Comparison of ENCODE assay signal across 16 cellular contexts in genomic region chr18:22363867-22364463, GRCh38. TPM values are rescaled to one million over a fixed set of nuclear protein-coding genes. Genes with fewer than 3 reads are reported as not detected.
DNase-seq lines count a peak whose midpoint lies in the region; ATAC-seq, FAIRE-seq and TF ChIP-seq lines count a peak whose summit lies in the region.
"Had no signal": no experiment of that assay in that cellular context is flagged by ENCODE, and none has a peak within 500 bp of the region (broad histone marks: within the 10 kb centered on the region; RNA-seq: fewer than 3 reads in every experiment).

No MANE protein-coding gene starts in this region.

- in situ Hi-C loops in HepG2 (cut with HindIII; ENCODE audit: extremely low pct_ligation_motif_present, low pct_unique_long_range_greater_than_20kb): no loop called here

- no peak overlapping the region for H3K4me3 ChIP-seq in liver (ENCODE audit: low read depth in 1 of 3, low read length in 3 of 3)
- no peak overlapping the region for H3K4me3 ChIP-seq in HepG2 (replicated peaks in 1 of 3; ENCODE audit: insufficient read depth in 1 of 3, low read depth in 2 of 3, low read length in 3 of 3)
- H3K4me3 ChIP-seq: skin epidermis had no signal

- no TSS peak for BruUV-seq in HepG2 (replicated peaks; lab: Mats Ljungman, UMichigan)

- peaks cover 0 to 1% (median 0%) of the 10 kb centered on the region in 4 donors for H3K4me1 ChIP-seq in liver (ENCODE audit: control insufficient read depth in 4 of 4, insufficient read depth in 4 of 4, low read length in 3 of 4)
- H3K4me1 ChIP-seq in HepG2 (ENCODE audit: insufficient read depth, low read length): no peaks in the 10 kb centered on the region

- POLR2A ChIA-PET in HepG2 (lab: Yijun Ruan, JAX): no interaction called here

- no peaks in the 10 kb centered on the region for H3K36me3 Mint-ChIP-seq in central memory CD8-positive, alpha-beta T cell (ENCODE audit: insufficient read depth)
- H3K36me3 Mint-ChIP-seq in nephron progenitor cell (ENCODE audit: low read depth): no peaks in the 10 kb centered on the region
- H3K36me3 Mint-ChIP-seq: brain had no signal

- H3K36me3 ChIP-seq in liver (ENCODE audit: control insufficient read depth in 4 of 4, insufficient read depth in 3 of 4, low read depth in 1 of 4, low read length in 3 of 4) (no peaks in the 10 kb centered on the region), HepG2 (replicated peaks in 1 of 2; ENCODE audit: control insufficient read depth in 1 of 2, insufficient read depth in 2 of 2, low read length in 2 of 2) (no peaks in the 10 kb centered on the region)
- H3K36me3 ChIP-seq: WERI-Rb-1 had no signal

- CTCF ChIA-PET in HepG2 (lab: Yijun Ruan, JAX; ENCODE audit: low intra/inter-chr PET ratio, low total read pairs): no interaction called here

- no peak for DNase-seq in HepG2 (ENCODE audit: low spot score)
- no peak for DNase-seq in central memory CD8-positive, alpha-beta T cell (ENCODE audit: low spot score in 2 of 2)
- peak; percentile 18 for DNase-seq in kidney tubule cell (ENCODE audit: low spot score)
- DNase-seq in glomerular visceral epithelial cell (ENCODE audit: extremely low spot score): no peak
- DNase-seq in posterior vena cava (ENCODE audit: low spot score): no peak
- no peak for DNase-seq in NOMO-1 (lab: John Stamatoyannopoulos, UW; ENCODE audit: unreplicated experiment in 2 of 2)
- no peak for DNase-seq in nephron progenitor cell
- DNase-seq: activated T-cell treated with anti-CD3 and anti-CD28 coated beads, Interleukin-2, amount 50 U/mL, for 24 hours; midbrain; RPMI8226; WERI-Rb-1 had no signal

- no peak overlapping the region for H3K4me2 ChIP-seq in HepG2 (ENCODE audit: low read depth, low read length)

- H3K27me3 ChIP-seq in liver (ENCODE audit: control insufficient read depth in 4 of 4, insufficient read depth in 4 of 4, low read length in 3 of 4): no peaks in the 10 kb centered on the region
- no peaks in the 10 kb centered on the region; a peak in 1 of 5 replicates for H3K27me3 ChIP-seq in HepG2 (ENCODE audit: control insufficient read depth in 1 of 2, insufficient read depth in 2 of 2, low read length in 2 of 2)

- TF ChIP-seq EP300 in HepG2 (IDR thresholded peaks at IDR 0.05; ENCODE audit: low read depth in 2 of 2, low read length in 2 of 2) (no peak), HepG2 (CRISPR knock-in tag; IDR thresholded peaks at IDR 0.05; ENCODE audit: borderline replicate concordance) (no peak)

- TF ChIP-seq CTCF in liver (IDR thresholded peaks at IDR 0.05; ENCODE audit: low read depth, low read length, missing input control) (peak; percentile 52), HepG2 (CRISPR knock-in tag; IDR thresholded peaks at IDR 0.05) (no peak), nephron progenitor cell (IDR thresholded peaks at IDR 0.05) (no peak)

- H3K4me1 Mint-ChIP-seq in central memory CD8-positive, alpha-beta T cell: peaks cover 7% of the 10 kb centered on the region
- H3K4me1 Mint-ChIP-seq in nephron progenitor cell: no peaks in the 10 kb centered on the region
- H3K4me1 Mint-ChIP-seq: brain, IgD-negative memory B cell had no signal

- FAIRE-seq in HepG2 (lab: Jason Lieb, UNC): no peak

- no peak for TF ChIP-seq POLR2A in HepG2 (IDR thresholded peaks at IDR 0.05; ENCODE audit: insufficient read depth in 1 of 2, low read depth in 2 of 2, low read length in 2 of 2)

- TF ChIP-seq RAD21 in liver (IDR thresholded peaks at IDR 0.05) (peak; percentile 81 to 90), HepG2 (CRISPR knock-in tag; IDR thresholded peaks at IDR 0.05) (no peak)

- H3K9me3 ChIP-seq in liver (ENCODE audit: control insufficient read depth in 4 of 4, low read length in 3 of 4) (no peaks in the 10 kb centered on the region), HepG2 (ENCODE audit: low read length) (no peaks in the 10 kb centered on the region)

- WGBS in liver: 78% methylated on average over 1 of the region's 1 CpG
- WGBS in HepG2 (ENCODE audit: low lambda C conversion rate): 52% methylated on average over 1 of the region's 1 CpG

- no peaks in the 10 kb centered on the region for H4K20me1 ChIP-seq in HepG2 (ENCODE audit: insufficient read depth, low read length)

- H2AFZ ChIP-seq in HepG2 (ENCODE audit: low read length): no peak overlapping the region

- intact Hi-C loops in HepG2 (cut with micrococcal nuclease; ENCODE audit: unreplicated experiment): no loop called here
- intact Hi-C loops in posterior vena cava (cut with DNase I): no loop called here

- H3K27me3 Mint-ChIP-seq in central memory CD8-positive, alpha-beta T cell: no peaks in the 10 kb centered on the region
- peaks cover 28% of the 10 kb centered on the region for H3K27me3 Mint-ChIP-seq in nephron progenitor cell (ENCODE audit: low read depth, poor library complexity)
- H3K27me3 Mint-ChIP-seq: activated T-cell treated with anti-CD3 and anti-CD28 coated beads, Interleukin-2, amount 50 U/mL, for 24 hours; IgD-negative memory B cell had no signal

- no peak overlapping the region for H3K4me3 Mint-ChIP-seq in central memory CD8-positive, alpha-beta T cell
- no peak overlapping the region for H3K4me3 Mint-ChIP-seq in nephron progenitor cell
- H3K4me3 Mint-ChIP-seq: activated T-cell treated with anti-CD3 and anti-CD28 coated beads, Interleukin-2, amount 50 U/mL, for 24 hours; brain; IgD-negative memory B cell had no signal

- no peak overlapping the region for H3K27ac ChIP-seq in liver (ENCODE audit: low read depth in 1 of 2, low read length in 2 of 2)
- H3K27ac ChIP-seq in HepG2 (ENCODE audit: extremely low read length, insufficient read depth, low read length): no peak overlapping the region
- H3K27ac ChIP-seq: skin epidermis, WERI-Rb-1 had no signal

- H3K9me3 Mint-ChIP-seq in central memory CD8-positive, alpha-beta T cell: no peaks in the 10 kb centered on the region
- no peaks in the 10 kb centered on the region for H3K9me3 Mint-ChIP-seq in nephron progenitor cell
- H3K9me3 Mint-ChIP-seq: activated T-cell treated with anti-CD3 and anti-CD28 coated beads, Interleukin-2, amount 50 U/mL, for 24 hours; brain had no signal

- ATAC-seq in HepG2: no peak
- ATAC-seq in central memory CD8-positive, alpha-beta T cell (replicated peaks; ENCODE audit: extremely low read depth, poor library complexity, severe bottlenecking): peak; percentile 56

- no peaks in the 10 kb centered on the region for H3K79me2 ChIP-seq in HepG2 (ENCODE audit: insufficient read depth, low read length)

- H3K9ac ChIP-seq in liver (ENCODE audit: low read depth in 1 of 2, low read length in 2 of 2) (no peak overlapping the region), HepG2 (ENCODE audit: insufficient read depth, low read depth, low read length) (no peak overlapping the region)

- H3K27ac Mint-ChIP-seq in central memory CD8-positive, alpha-beta T cell (ENCODE audit: low read depth): no peak overlapping the region
- no peak overlapping the region for H3K27ac Mint-ChIP-seq in nephron progenitor cell
- H3K27ac Mint-ChIP-seq: activated T-cell treated with anti-CD3 and anti-CD28 coated beads, Interleukin-2, amount 50 U/mL, for 24 hours; brain; IgD-negative memory B cell had no signal

TF ChIP-seq in HepG2, 621 proteins besides CTCF, POLR2A, EP300 and RAD21 (continues in another document):
- TF ChIP-seq ZNF335 (CRISPR knock-in tag; IDR thresholded peaks at IDR 0.05) (no peak), HOXD1 (CRISPR knock-in tag; IDR thresholded peaks at IDR 0.05) (no peak), TERF1 (CRISPR knock-in tag; IDR thresholded peaks at IDR 0.05) (no peak), AHR (CRISPR knock-in tag; IDR thresholded peaks at IDR 0.05) (no peak), ZNF773 (CRISPR knock-in tag; IDR thresholded peaks at IDR 0.05; ENCODE audit: borderline replicate concordance) (no peak), SRSF9 (IDR thresholded peaks at IDR 0.05; ENCODE audit: borderline replicate concordance, insufficient read depth, low read depth, low read length, poor library complexity, severe bottlenecking) (no peak)

RNA-seq across cellular contexts. Expression of gene CTAGE1, which starts 53.8 kb away (rescaled TPM):
- total RNA-seq in liver: not detected
- polyA plus RNA-seq in liver: not detected
- 0.02 TPM in 1 of 2 replicates, not detected in the other for total RNA-seq in HepG2 (2016; rRNA removed; fragmentation: Illumina TruSeq; extraction: Trizol)
- total RNA-seq in HepG2 (2016; cell fraction: cytosol; rRNA removed; fragmentation: Illumina TruSeq; extraction: Trizol; ENCODE audit: low read depth): not detected in 2 replicates
- not detected in 2 replicates for total RNA-seq in HepG2 (2016; cell fraction: insoluble cytoplasmic fraction; rRNA removed; fragmentation: Illumina TruSeq; extraction: Trizol)
- total RNA-seq in HepG2 (2016; cell fraction: membrane; rRNA removed; fragmentation: Illumina TruSeq; extraction: Trizol): not detected in 2 replicates
- 0.09 TPM in 1 of 2 replicates, not detected in the other for total RNA-seq in HepG2 (2016; cell fraction: nucleus; rRNA removed; fragmentation: Illumina TruSeq; extraction: Trizol)
- polyA plus RNA-seq in HepG2 (2011; rRNA removed): 0.01 TPM in 1 of 2 replicates, not detected in the other
- not detected in 2 replicates for polyA plus RNA-seq in HepG2 (2011; cell fraction: cytosol; rRNA removed)
- polyA plus RNA-seq in HepG2 (2011; cell fraction: nucleus; rRNA removed): not detected in 2 replicates
- polyA plus RNA-seq in HepG2 (2012): 0.04 and 0.09 TPM in 2 replicates
- not detected in 2 replicates for polyA plus RNA-seq in HepG2 (2016; cell fraction: cytosol; fragmentation: Illumina TruSeq; extraction: Trizol; ENCODE audit: low read depth)
- not detected in 2 replicates for polyA plus RNA-seq in HepG2 (2016; cell fraction: insoluble cytoplasmic fraction; fragmentation: Illumina TruSeq; extraction: Trizol; ENCODE audit: low read depth)
- not detected in 2 replicates for polyA plus RNA-seq in HepG2 (2016; cell fraction: membrane; fragmentation: Illumina TruSeq; extraction: Trizol; ENCODE audit: low read depth)
- 0.10 TPM in 1 of 2 replicates, not detected in the other for polyA plus RNA-seq in HepG2 (2016; cell fraction: nucleus; fragmentation: Illumina TruSeq; extraction: Trizol; ENCODE audit: insufficient read depth, low read depth)
- polyA minus RNA-seq in HepG2 (2011; rRNA and poly(A)+ RNA removed; ENCODE audit: low replicate concordance): not detected in 2 replicates
- not detected in 2 replicates for polyA minus RNA-seq in HepG2 (2011; cell fraction: cytosol; rRNA and poly(A)+ RNA removed)
- not detected in 2 replicates for polyA minus RNA-seq in HepG2 (2011; cell fraction: nucleus; rRNA and poly(A)+ RNA removed)
- total RNA-seq in posterior vena cava: not detected
- total RNA-seq: A673 had no signal
- polyA plus RNA-seq: IgD-negative memory B cell had no signal
